Comparison of ENCODE assay signal across 14 cellular contexts in genomic region chr14:65849558-65849957, GRCh38.
DNase-seq lines count a peak whose midpoint lies in the region; ATAC-seq and TF ChIP-seq lines count a peak whose summit lies in the region.
"Had no signal": no experiment of that assay in that cellular context is flagged by ENCODE, and none has a peak within 500 bp of the region (broad histone marks: within the 10 kb centered on the region; RNA-seq: fewer than 3 reads in every experiment).

No MANE protein-coding gene starts in this region.

- H3K36me3 Mint-ChIP-seq in T-cell (peaks cover 5% of the 10 kb centered on the region), natural killer cell (no peaks in the 10 kb centered on the region)

- no peak for TF ChIP-seq CTCF in NB4 (IDR thresholded peaks at IDR 0.05; ENCODE audit: low read depth, low read length)
- TF ChIP-seq CTCF in natural killer cell (IDR thresholded peaks at IDR 0.05) = no peak

- H3K9me3 Mint-ChIP-seq in T-cell (peaks cover 0 to 7% (median 0%) of the 10 kb centered on the region in 3 donors), natural killer cell (no peaks in the 10 kb centered on the region)

- ATAC-seq in T-cell (replicated peaks in 1 of 4) (no peak), natural killer cell (no peak)

- POLR2A ChIA-PET in T-cell (lab: Charles Lee) = no interaction called here

- no peaks in the 10 kb centered on the region for H3K27me3 Mint-ChIP-seq in T-cell
- H3K27me3 Mint-ChIP-seq in natural killer cell (ENCODE audit: low read depth in 2 of 2) = no peaks in the 10 kb centered on the region
- H3K27me3 Mint-ChIP-seq: activated T-cell treated with anti-CD3 and anti-CD28 coated beads, Interleukin-2, amount 50 U/mL, for 24 hours had no signal

- no peak overlapping the region for H3K4me3 ChIP-seq in NB4 (ENCODE audit: low read depth, low read length)

- CTCF ChIA-PET in T-cell (lab: Charles Lee) = no interaction called here

- H3K4me3 Mint-ChIP-seq in T-cell (peak overlapping the region; percentile 26 to 62 (median 31)), natural killer cell (peak overlapping the region; percentile 29)
- H3K4me3 Mint-ChIP-seq: activated T-cell treated with anti-CD3 and anti-CD28 coated beads, Interleukin-2, amount 50 U/mL, for 24 hours had no signal

- H3K27ac Mint-ChIP-seq in T-cell (peak overlapping the region; percentile 94 to 95), natural killer cell (peak overlapping the region; percentile 58 to 74)

- peak; percentile 2 for DNase-seq in SIG-M5 treated with dmso at 0.1 percent for 504 hours (lab: John Stamatoyannopoulos, UW; ENCODE audit: unreplicated experiment)
- DNase-seq in SIG-M5 (lab: John Stamatoyannopoulos, UW) = no peak
- peak; percentile 9 for DNase-seq in NB4 (ENCODE audit: low read depth)
- no peak for DNase-seq in T-cell
- DNase-seq in natural killer cell = no peak
- DNase-seq in amniotic stem cell (lab: John Stamatoyannopoulos, UW) = no peak
- no peak for DNase-seq in superior temporal gyrus (ENCODE audit: extremely low spot score)
- DNase-seq in mesenteric fat pad (ENCODE audit: low spot score) = no peak
- DNase-seq: activated T-cell treated with anti-CD3 and anti-CD28 coated beads, Interleukin-2, amount 50 U/mL, for 24 hours; H7; kidney; NCI-H187; stimulated activated CD4-positive, alpha-beta T cell treated with anti-CD3 and anti-CD28 coated beads, Interleukin-4, amount 100 ng/mL, for 1 hour; stimulated activated naive CD4-positive, alpha-beta T cell treated with Interleukin-2 at 50 U/mL for 16 hours had no signal

- intact Hi-C loops in natural killer cell (cut with micrococcal nuclease) = loop anchor here (5.0 kb wide), 1 partner anchor 78 kb away; no protein-coding TSS in a partner anchor

- TF ChIP-seq POLR2A in NB4 (IDR thresholded peaks at IDR 0.05; ENCODE audit: extremely low read depth, insufficient read length) = no peak

- H3K4me1 Mint-ChIP-seq in T-cell = peaks cover 73 to 83% (median 78%) of the 10 kb centered on the region in 3 donors
- H3K4me1 Mint-ChIP-seq in natural killer cell = peaks cover 30 to 38% of the 10 kb centered on the region in 2 donors

Comparison
In these comparisons a context has a peak if more than half of its experiments do, and no peak if none do; other contexts are left out.
1. DNase-seq: peak in SIG-M5 treated with dmso at 0.1 percent for 504 hours (single experiment) and NB4 (single experiment); none in SIG-M5 (single experiment), T-cell (0 of 34), natural killer cell (single experiment), amniotic stem cell (single experiment), superior temporal gyrus (single experiment) and mesenteric fat pad (single experiment).